8 cellular contexts compared by ENCODE assay signal in genomic region chr11:62665630-62666258, GRCh38. TPM values are rescaled to one million over a fixed set of nuclear protein-coding genes. Genes with fewer than 3 reads are reported as not detected.
DNase-seq lines count a peak whose midpoint lies in the region; ATAC-seq, FAIRE-seq and TF ChIP-seq lines count a peak whose summit lies in the region.

No MANE protein-coding gene starts in this region.

- WGBS in small intestine, 3 donors = 1 to 2% (median 1%) methylated on average over 38 of the region's 38 CpGs

- H3K4me1 ChIP-seq in iPS-18a (ENCODE audit: control insufficient read depth, low read depth, low read length) (peaks cover 15% of the 10 kb centered on the region), small intestine (ENCODE audit: control insufficient read depth in 2 of 2, insufficient read depth in 1 of 2, low read depth in 1 of 2, low read length in 1 of 2) (peaks cover 10 to 11% of the 10 kb centered on the region in 2 donors)

- FAIRE-seq in small intestine (lab: Jason Lieb, UNC) = no peak

- H3K4me1 Mint-ChIP-seq in T-helper 2 cell treated with Interferon-gamma antibody and Interleukin-4, amounts not matched to agents 5 μg/mL and 100 μg/mL, for 36 hours (ENCODE audit: low read depth) = peaks cover 28% of the 10 kb centered on the region

- H3K27me3 ChIP-seq in iPS-18a (ENCODE audit: control insufficient read depth, insufficient read depth, low read length) (no peaks in the 10 kb centered on the region), small intestine (ENCODE audit: control insufficient read depth in 2 of 2, insufficient read depth in 2 of 2, low read length in 2 of 2) (no peaks in the 10 kb centered on the region)

- DNase-seq in T-helper 2 cell treated with Interferon-gamma antibody and Interleukin-4, amounts not matched to agents 5 μg/mL and 100 μg/mL, for 36 hours (ENCODE audit: low spot score) = peak; percentile 47
- peak; percentile 77 for DNase-seq in astrocyte of the spinal cord (ENCODE audit: low read depth, low spot score)
- DNase-seq in small intestine = peak; percentile 53
- DNase-seq in NCI-H1436 treated with DMSO at 0.1 percent for 48 hours (lab: John Stamatoyannopoulos, UW) = no peak

- H3K27ac Mint-ChIP-seq in T-helper 2 cell treated with Interferon-gamma antibody and Interleukin-4, amounts not matched to agents 5 μg/mL and 100 μg/mL, for 36 hours = peak overlapping the region; percentile 91

- H3K9me3 ChIP-seq in iPS-18a (ENCODE audit: control insufficient read depth, low read depth, low read length) = no peaks in the 10 kb centered on the region
- no peaks in the 10 kb centered on the region for H3K9me3 ChIP-seq in small intestine (ENCODE audit: control insufficient read depth, low read depth)

- ATAC-seq in GM18517 (IDR thresholded peaks at IDR 0.05; ENCODE audit: unreplicated experiment) = peak; percentile 36
- ATAC-seq in HG03432 (IDR thresholded peaks at IDR 0.05; ENCODE audit: unreplicated experiment) = peak; percentile 2

- no peaks in the 10 kb centered on the region for H3K9me3 Mint-ChIP-seq in T-helper 2 cell treated with Interferon-gamma antibody and Interleukin-4, amounts not matched to agents 5 μg/mL and 100 μg/mL, for 36 hours

- peaks cover 24% of the 10 kb centered on the region for H3K36me3 ChIP-seq in iPS-18a (ENCODE audit: control insufficient read depth, low read depth, low read length)
- peaks cover 0 to 3% of the 10 kb centered on the region in 2 donors for H3K36me3 ChIP-seq in small intestine (ENCODE audit: control insufficient read depth in 2 of 2, insufficient read depth in 2 of 2, low read length in 2 of 2)

- H3K4me3 Mint-ChIP-seq in T-helper 2 cell treated with Interferon-gamma antibody and Interleukin-4, amounts not matched to agents 5 μg/mL and 100 μg/mL, for 36 hours = peak overlapping the region; percentile 98

- peaks cover 41% of the 10 kb centered on the region for H3K36me3 Mint-ChIP-seq in T-helper 2 cell treated with Interferon-gamma antibody and Interleukin-4, amounts not matched to agents 5 μg/mL and 100 μg/mL, for 36 hours (ENCODE audit: low read depth)

- peak overlapping the region; percentile 95 for H3K9ac ChIP-seq in iPS-18a (ENCODE audit: low read length)

- in situ Hi-C loops in astrocyte of the spinal cord (cut with HindIII; ENCODE audit: low sequenced_read_pairs) = no loop called here

- no peak for TF ChIP-seq CTCF in 22Rv1 (IDR thresholded peaks at IDR 0.05)
- peak; percentile 3 for TF ChIP-seq CTCF in astrocyte of the spinal cord (IDR thresholded peaks at IDR 0.05; ENCODE audit: low read depth, low read length)

- H3K4me3 ChIP-seq in astrocyte of the spinal cord (ENCODE audit: low read depth, low read length) (peak overlapping the region; percentile 95), iPS-18a (ENCODE audit: low read length) (peak overlapping the region; percentile 97), small intestine (ENCODE audit: low read depth in 1 of 2, low read length in 2 of 2) (peak overlapping the region; percentile 84 to 97)

- no peaks in the 10 kb centered on the region for H3K27me3 Mint-ChIP-seq in T-helper 2 cell treated with Interferon-gamma antibody and Interleukin-4, amounts not matched to agents 5 μg/mL and 100 μg/mL, for 36 hours (ENCODE audit: low read depth)

- peak overlapping the region; percentile 95 for H3K27ac ChIP-seq in 22Rv1
- H3K27ac ChIP-seq in iPS-18a (ENCODE audit: low read length) = peak overlapping the region; percentile 68
- peak overlapping the region; percentile 57 to 95 for H3K27ac ChIP-seq in small intestine (ENCODE audit: low read depth in 1 of 2, low read length in 1 of 2)

RNA-seq across cellular contexts. Expression of gene CSKMT, which starts 0.6 kb away (rescaled TPM):
- 10 to 100 TPM in 2 of 3 donors, 1 to 10 TPM in 1; 7.0 to 18.6 (median 16.9) TPM for polyA plus RNA-seq in small intestine

RNA-seq across cellular contexts. Expression of gene C11orf98, which starts 0.7 kb away (rescaled TPM):
- polyA plus RNA-seq in small intestine = 100 to 1,000 TPM; 121 to 156 (median 148) TPM

RNA-seq across cellular contexts. Expression of gene UQCC3, which starts 5.7 kb away (rescaled TPM):
- polyA plus RNA-seq in small intestine = 10 to 100 TPM; 15.0 to 34.9 (median 31.8) TPM

RNA-seq across cellular contexts. Expression of gene LBHD1, which starts 6.3 kb away (rescaled TPM):
- 1 to 10 TPM; 2.2 to 7.3 (median 6.7) TPM for polyA plus RNA-seq in small intestine

RNA-seq across cellular contexts. Expression of gene INTS5, which starts 12.6 kb away (rescaled TPM):
- 10 to 100 TPM in 1 of 3 donors, 1 to 10 TPM in 2; 7.3 to 12.4 (median 7.8) TPM for polyA plus RNA-seq in small intestine
